In genomic region chr6:41723178-41723935, GRCh38 we compare ENCODE assay signal across 8 cellular contexts. TPM values are rescaled to one million over a fixed set of nuclear protein-coding genes. Genes with fewer than 3 reads are reported as not detected.
DNase-seq lines count a peak whose midpoint lies in the region; ATAC-seq, FAIRE-seq and TF ChIP-seq lines count a peak whose summit lies in the region.

No MANE protein-coding gene starts in this region.

- H3K4me1 ChIP-seq in pancreas: peaks cover 0 to 4% (median 0%) of the 10 kb centered on the region in 3 donors

- FAIRE-seq in pancreas (lab: Jason Lieb, UNC): no peak

- TF ChIP-seq CTCF in pancreas (IDR thresholded peaks at IDR 0.05): no peak

- intact Hi-C loops in pancreas (cut with DNase I): no loop called here

- peaks cover 17% of the 10 kb centered on the region for H3K4me1 Mint-ChIP-seq in T-helper 17 cell

- H3K4me3 ChIP-seq in pancreas: peak overlapping the region in 1 of 4 donors; percentile 1

- 79 to 83% methylated on average over 23 of the region's 23 CpGs for WGBS in pancreas, 2 donors

- H3K27ac Mint-ChIP-seq in T-helper 17 cell: no peak overlapping the region

- H3K4me3 Mint-ChIP-seq in T-helper 17 cell: peak overlapping the region; percentile 28

- ATAC-seq in GM21360 (IDR thresholded peaks at IDR 0.05; ENCODE audit: unreplicated experiment) (peak; percentile 60), HG03565 (IDR thresholded peaks at IDR 0.05; ENCODE audit: unreplicated experiment) (peak; percentile 54), T-helper 17 cell (peak; percentile 72), pancreas (peak; percentile 30 to 83 (median 68))

- no peaks in the 10 kb centered on the region for H3K36me3 ChIP-seq in pancreas

- no peaks in the 10 kb centered on the region for H3K27me3 Mint-ChIP-seq in T-helper 17 cell

- DNase-seq in D341Med (ENCODE audit: low spot score) (peak; percentile 74), T-helper 17 cell (no peak), germinal center (ENCODE audit: low spot score) (peak; percentile 92), pancreas (peak in 2 of 6 donors; percentile 43 to 67), NCI-H1417 (lab: John Stamatoyannopoulos, UW) (no peak), NCI-H2227 treated with DMSO at 0.1 percent for 48 hours (lab: John Stamatoyannopoulos, UW) (no peak)

- H3K9me3 ChIP-seq in T-helper 17 cell (ENCODE audit: control insufficient read depth, low read length, poor library complexity, severe bottlenecking) (no peaks in the 10 kb centered on the region), pancreas (no peaks in the 10 kb centered on the region)

- peak overlapping the region in 2 of 4 donors; percentile 37 to 62 for H3K27ac ChIP-seq in pancreas

- H3K27me3 ChIP-seq in pancreas: no peaks in the 10 kb centered on the region

- H3K36me3 Mint-ChIP-seq in T-helper 17 cell (ENCODE audit: low read depth): no peaks in the 10 kb centered on the region

RNA-seq across cellular contexts. Expression of gene TFEB, which starts 12.1 kb away (rescaled TPM):
- total RNA-seq in T-helper 17 cell (10 to 100 TPM; 17.6 to 18.9 TPM), pancreas (10 to 100 TPM in 3 of 6 donors, 1 to 10 TPM in 3; 6.5 to 16.2 (median 10.1) TPM)
- 10 to 100 TPM; 27.4 to 49.4 TPM for polyA plus RNA-seq in pancreas

RNA-seq across cellular contexts. Expression of gene PGC, which starts 23.8 kb away (rescaled TPM):
- total RNA-seq in T-helper 17 cell (not detected), pancreas (10 to 100 TPM in 1 of 6 donors, 1 to 10 TPM in 5; 1.0 to 24.4 (median 3.2) TPM)
- 10 to 100 TPM in 1 of 2 donors, 1 to 10 TPM in 1; 1.5 to 33.6 TPM for polyA plus RNA-seq in pancreas

RNA-seq across cellular contexts. Expression of gene FRS3, which starts 56.3 kb away (rescaled TPM):
- 1 to 10 TPM; 5.2 to 6.9 TPM for total RNA-seq in T-helper 17 cell
- 1 to 10 TPM; 2.1 to 5.2 (median 2.7) TPM for total RNA-seq in pancreas
- polyA plus RNA-seq in pancreas: 1 to 10 TPM; 6.6 to 7.8 TPM

RNA-seq across cellular contexts. Expression of gene PRICKLE4, which starts 57.2 kb away (rescaled TPM):
- total RNA-seq in T-helper 17 cell (not detected), pancreas (1 to 10 TPM in 4 of 6 donors, under 1 TPM in 2; 0.88 to 5.7 (median 1.3) TPM)
- polyA plus RNA-seq in pancreas: 1 to 10 TPM; 2.6 to 2.7 TPM

Comparison
In these comparisons a context has a peak if more than half of its experiments do, and no peak if none do; other contexts are left out.
1. DNase-seq: peak in D341Med (single experiment) and germinal center (single experiment); none in T-helper 17 cell (0 of 3), NCI-H1417 (0 of 3) and NCI-H2227 treated with DMSO at 0.1 percent for 48 hours (single experiment).
2. Peak in every context shown above with its lines, with median percentiles within 50 percentile points of each other: ATAC-seq.